ENCODE assay signal across 1 cellular context in genomic region chr6:147202516-147203310, GRCh38.
A peak's percentile ranks its signal among the peaks of the same experiment; 100 is the strongest.
TF ChIP-seq lines count a peak whose summit lies in the region.

No MANE protein-coding gene starts in this region.

TF ChIP-seq in K562, 482 proteins besides CTCF, POLR2A, EP300 and RAD21 (continued from another document and continues in another):
- no peak for TF ChIP-seq NFE2L1 (tag; IDR thresholded peaks at IDR 0.05; ENCODE audit: borderline replicate concordance, low read depth)
- TF ChIP-seq FOXK2 (conservative IDR thresholded peaks at IDR 0.05 in 1 of 2, IDR thresholded peaks at IDR 0.05 in 1 of 2; ENCODE audit: low read depth in 2 of 2), result peak; percentile 48 to 56; a peak in 3 of 4 replicates
- no peak; the same call in 1 of the 2 replicates for TF ChIP-seq DMBX1 (CRISPR knock-in tag; IDR thresholded peaks at IDR 0.05; ENCODE audit: borderline replicate concordance)
- TF ChIP-seq MCM2 (IDR thresholded peaks at IDR 0.05; ENCODE audit: low read depth), result no peak
- no peak for TF ChIP-seq RFX5 (IDR thresholded peaks at IDR 0.05; ENCODE audit: low read depth, low read length)
- TF ChIP-seq RBM25 (IDR thresholded peaks at IDR 0.05; ENCODE audit: low read depth, low read length, severe bottlenecking), result peak; percentile 98
- no peak for TF ChIP-seq SPI1 (IDR thresholded peaks at IDR 0.05; ENCODE audit: borderline replicate concordance, low read depth, low read length)
- no peak for TF ChIP-seq TFAM (CRISPR knock-in tag; conservative IDR thresholded peaks at IDR 0.05)
- no peak for TF ChIP-seq ZNF644 (tag; IDR thresholded peaks at IDR 0.05; ENCODE audit: low read depth)
- 0 out of 2 replicates have a peak, but pooled peaks have one; percentile 76 for TF ChIP-seq ZHX1 (conservative IDR thresholded peaks at IDR 0.05; ENCODE audit: low read length)
- peak; percentile 32; the same call in 1 of the 2 replicates for TF ChIP-seq MYBL2 (IDR thresholded peaks at IDR 0.05; ENCODE audit: low read depth)
- no peak for TF ChIP-seq MYBL2 (CRISPR knock-in tag; IDR thresholded peaks at IDR 0.05; ENCODE audit: borderline replicate concordance)
- TF ChIP-seq MNT (conservative IDR thresholded peaks at IDR 0.05), result peak in 1 of 2 experiments; percentile 34; a peak in 3 of 4 replicates
- TF ChIP-seq RCOR1 (IDR thresholded peaks at IDR 0.05; ENCODE audit: borderline replicate concordance in 1 of 2, low read depth in 2 of 2, low read length in 2 of 2), result peak in 1 of 2 experiments; percentile 43; a peak in 1 of 4 replicates
- TF ChIP-seq ETS2 (tag; IDR thresholded peaks at IDR 0.05; ENCODE audit: borderline replicate concordance, poor library complexity, severe bottlenecking), result no peak
- TF ChIP-seq RFX7 (CRISPR knock-in tag; IDR thresholded peaks at IDR 0.05), result no peak
- peak; percentile 99 for TF ChIP-seq SUPT5H (IDR thresholded peaks at IDR 0.05)
- TF ChIP-seq BRD9 (IDR thresholded peaks at IDR 0.05; ENCODE audit: low read depth, partially characterized antibody), result peak; percentile 77
- TF ChIP-seq SNIP1 (IDR thresholded peaks at IDR 0.05; ENCODE audit: low read depth), result no peak
- no peak for TF ChIP-seq NCOA2 (IDR thresholded peaks at IDR 0.05; ENCODE audit: partially characterized antibody in 2 of 2)
- TF ChIP-seq PYGO2 (tag; IDR thresholded peaks at IDR 0.05), result peak; percentile 41; the same call in 1 of the 2 replicates
- no peak; the same call in 1 of the 2 replicates for TF ChIP-seq CTBP1 (IDR thresholded peaks at IDR 0.05; ENCODE audit: borderline replicate concordance)
- TF ChIP-seq GATA2 (CRISPR knock-in tag; IDR thresholded peaks at IDR 0.05), result peak; percentile 38; the same call in 1 of the 2 replicates
- TF ChIP-seq ZNF253 (CRISPR knock-in tag; conservative IDR thresholded peaks at IDR 0.05), result peak; percentile 76
- TF ChIP-seq AFF4 (CRISPR knock-in tag; IDR thresholded peaks at IDR 0.05), result no peak; the same call in 1 of the 2 replicates
- no peak for TF ChIP-seq SFPQ (IDR thresholded peaks at IDR 0.05; ENCODE audit: low read depth, low read length)
- TF ChIP-seq CEBPB (tag; IDR thresholded peaks at IDR 0.05), result no peak
- peak; percentile 38; the same call in 1 of the 2 replicates for TF ChIP-seq E2F1 (CRISPR knock-in tag; IDR thresholded peaks at IDR 0.05)
- TF ChIP-seq ZBTB33 (CRISPR knock-in tag; IDR thresholded peaks at IDR 0.05), result no peak
- TF ChIP-seq ZNF431 (CRISPR knock-in tag; IDR thresholded peaks at IDR 0.05), result no peak
- TF ChIP-seq RB1 (IDR thresholded peaks at IDR 0.05; ENCODE audit: low read depth), result no peak; the same call in 1 of the 2 replicates
- peak; percentile 69 for TF ChIP-seq MYC (IDR thresholded peaks at IDR 0.05; ENCODE audit: low read depth, low read length)
- TF ChIP-seq MYC (CRISPR knock-in tag; IDR thresholded peaks at IDR 0.05; ENCODE audit: borderline replicate concordance, low read depth), result peak; percentile 92; the same call in 1 of the 2 replicates
- no peak for TF ChIP-seq PTTG1 (tag; IDR thresholded peaks at IDR 0.05; ENCODE audit: low read depth)
- no peak for TF ChIP-seq ZNF785 (CRISPR knock-in tag; IDR thresholded peaks at IDR 0.05)
